In the genomic region with DNA sequence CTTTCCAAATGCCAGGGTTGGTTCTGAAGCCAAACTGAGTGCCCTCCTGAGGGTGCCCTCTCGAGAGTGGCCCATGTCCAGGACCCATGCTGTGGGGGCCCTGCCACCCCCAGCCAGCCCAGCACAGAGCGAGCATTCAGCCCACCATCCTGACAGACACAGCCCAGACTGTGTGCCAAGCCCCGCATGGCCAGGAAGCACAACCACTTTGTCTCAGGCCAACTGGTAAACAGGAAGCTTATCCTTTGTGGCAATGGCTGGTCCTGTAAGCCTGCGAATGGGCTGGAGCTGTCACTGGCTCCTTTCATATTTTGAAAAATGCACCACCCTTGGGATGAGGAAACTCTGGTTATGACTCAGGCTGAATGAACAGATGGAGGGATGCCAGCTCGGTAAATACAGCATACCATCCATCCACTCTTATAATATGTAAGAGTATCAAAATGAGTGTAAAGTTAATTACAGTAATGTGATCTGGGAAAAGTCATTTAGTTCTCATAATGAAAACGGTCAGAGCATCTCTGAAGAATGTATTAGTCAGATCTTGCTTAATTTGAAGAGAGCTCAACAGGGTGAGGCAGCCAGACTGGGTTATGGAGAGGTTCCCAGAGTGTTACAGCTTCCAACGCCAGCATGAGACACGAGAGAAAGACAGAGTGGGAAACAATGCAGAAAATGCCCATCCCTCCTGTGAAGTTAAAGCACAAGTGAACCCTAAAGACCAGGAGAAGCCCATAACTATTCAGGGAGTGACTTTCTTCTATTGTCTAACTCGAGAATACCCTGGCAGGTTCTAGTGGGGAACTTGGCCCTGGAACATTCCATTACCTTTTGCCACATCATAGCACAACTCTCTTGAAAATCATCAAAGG, we compare ENCODE assay signal across 8 cellular contexts.
DNase-seq lines count a peak whose midpoint lies in the region; ATAC-seq and TF ChIP-seq lines count a peak whose summit lies in the region.

No MANE protein-coding gene starts in this region.

- H3K27ac Mint-ChIP-seq in chondrocyte (ENCODE audit: unreplicated experiment) = peak overlapping the region; percentile 96

- DNase-seq in DMS153 (lab: John Stamatoyannopoulos, UW) (peak; percentile 96), MG63 (peak; percentile 99), T-helper 22 cell (ENCODE audit: low read depth) (peak; percentile 26), chondrocyte (ENCODE audit: low spot score) (no peak), left kidney (ENCODE audit: low read depth, low spot score) (peak; percentile 11), D341Med (ENCODE audit: low spot score) (no peak)
- peak; percentile 71 for DNase-seq in stimulated activated CD4-positive, alpha-beta T cell treated with anti-CD3 and anti-CD28 coated beads, Interleukin-4, amount 100 ng/mL, for 24 hours

- peaks cover 13% of the 10 kb centered on the region for H3K36me3 Mint-ChIP-seq in chondrocyte (ENCODE audit: low read depth)

- H3K4me1 Mint-ChIP-seq in chondrocyte (ENCODE audit: low read depth) = peaks cover 70% of the 10 kb centered on the region

- H3K4me3 ChIP-seq in MG63 = no peak overlapping the region

- no peaks in the 10 kb centered on the region for H3K27me3 ChIP-seq in MG63

- no peaks in the 10 kb centered on the region for H3K9me3 ChIP-seq in MG63

- peak overlapping the region; percentile 11 for H3K4me3 Mint-ChIP-seq in chondrocyte (ENCODE audit: unreplicated experiment)

- ATAC-seq in GM21737 (IDR thresholded peaks at IDR 0.05; ENCODE audit: unreplicated experiment) = peak; percentile 17

- H3K9me3 Mint-ChIP-seq in chondrocyte (ENCODE audit: low read depth) = no peaks in the 10 kb centered on the region

- TF ChIP-seq CTCF in chondrocyte (IDR thresholded peaks at IDR 0.05) = no peak

- peaks cover 33% of the 10 kb centered on the region for H3K36me3 ChIP-seq in MG63

- no peaks in the 10 kb centered on the region for H3K27me3 Mint-ChIP-seq in chondrocyte (ENCODE audit: low read depth)

Comparison
In these comparisons a context has a peak if more than half of its experiments do, and no peak if none do; other contexts are left out.
1. DNase-seq: peak in DMS153 (single experiment), MG63 (single experiment), T-helper 22 cell (single experiment), left kidney (single experiment) and stimulated activated CD4-positive, alpha-beta T cell treated with anti-CD3 and anti-CD28 coated beads, Interleukin-4, amount 100 ng/mL, for 24 hours (single experiment); none in chondrocyte (single experiment) and D341Med (single experiment).